In genomic region chr7:2512179-2512644, GRCh38 we compare ENCODE assay signal across 13 cellular contexts. TPM values are rescaled to one million over a fixed set of nuclear protein-coding genes. Genes with fewer than 3 reads are reported as not detected.
DNase-seq lines count a peak whose midpoint lies in the region; ATAC-seq, FAIRE-seq and TF ChIP-seq lines count a peak whose summit lies in the region.
"Had no signal": no experiment of that assay in that cellular context is flagged by ENCODE, and none has a peak within 500 bp of the region (broad histone marks: within the 10 kb centered on the region; RNA-seq: fewer than 3 reads in every experiment).

No MANE protein-coding gene starts in this region.

- peak; percentile 37 for FAIRE-seq in K562 (lab: Jason Lieb, UNC)
- FAIRE-seq: A204.1 had no signal

- TF ChIP-seq EP300 in K562 (IDR thresholded peaks at IDR 0.05; ENCODE audit: low read length) (no peak), esophagus muscularis mucosa (IDR thresholded peaks at IDR 0.05) (no peak)

- peak; percentile 71 for DNase-seq in DMS 273 (lab: John Stamatoyannopoulos, UW; ENCODE audit: unreplicated experiment)
- DNase-seq in DMS 273 treated with DMSO at 0.1 percent for 48 hours (lab: John Stamatoyannopoulos, UW): no peak
- no peak for DNase-seq in K562 (ENCODE audit: extremely low read depth in 1 of 4, low spot score in 3 of 4)
- no peak for DNase-seq in esophagus muscularis mucosa (ENCODE audit: extremely low spot score)
- DNase-seq in HPDE6-E6E7 (ENCODE audit: extremely low spot score): no peak
- DNase-seq in RKO (ENCODE audit: low spot score): no peak

- no peak for ATAC-seq in K562

- H3K27me3 ChIP-seq in K562 (ENCODE audit: control insufficient read depth in 2 of 2, insufficient read depth in 2 of 2, low read length in 2 of 2) (peaks cover 0 to 35% of the 10 kb centered on the region in 2 experiments; a peak in 2 of 5 replicates), esophagus muscularis mucosa (no peaks in the 10 kb centered on the region)
- H3K27me3 ChIP-seq: ascending aorta had no signal

- H3K4me2 ChIP-seq in K562 (ENCODE audit: insufficient read depth, low read length): no peak overlapping the region

- no peak overlapping the region for H3K4me3 ChIP-seq in K562
- no peak overlapping the region for H3K4me3 ChIP-seq in esophagus muscularis mucosa
- H3K4me3 ChIP-seq: ascending aorta had no signal

- H3K27ac Mint-ChIP-seq in IgD-negative memory B cell: peak overlapping the region; percentile 98 to 100 (median 98)
- H3K27ac Mint-ChIP-seq in nephron: peak overlapping the region; percentile 77 to 88 (median 83)

- POLR2A ChIA-PET in K562 (lab: Yijun Ruan, JAX): interaction anchor here (0.6 kb wide), 1 partner anchor 113 kb away, joined by 3 read pairs; no protein-coding TSS in a partner anchor

- H2AFZ ChIP-seq in K562 (ENCODE audit: low read depth, low read length): no peak overlapping the region

- WGBS in K562 (ENCODE audit: insufficient coverage, low coverage, missing lambda C conversion rate): 9% methylated on average over 7 of the region's 12 CpGs
- WGBS in esophagus muscularis mucosa: 63% methylated on average over 7 of the region's 12 CpGs

- peak overlapping the region; percentile 75 to 94 (median 88) for H3K4me3 Mint-ChIP-seq in IgD-negative memory B cell
- H3K4me3 Mint-ChIP-seq in nephron: no peak overlapping the region

- H3K36me3 ChIP-seq in K562 (ENCODE audit: control insufficient read depth, insufficient read depth, low read length): no peaks in the 10 kb centered on the region
- H3K36me3 ChIP-seq in esophagus muscularis mucosa: no peaks in the 10 kb centered on the region
- H3K36me3 ChIP-seq: ascending aorta had no signal

- TF ChIP-seq POLR2A in K562 (conservative IDR thresholded peaks at IDR 0.05): no peak
- no peak for TF ChIP-seq POLR2A in esophagus muscularis mucosa (IDR thresholded peaks at IDR 0.05; ENCODE audit: low read depth)

- no TSS peak for BruUV-seq in K562 (replicated peaks; lab: Mats Ljungman, UMichigan)

- in situ Hi-C loops in K562 (cut with MboI): no loop called here

- H3K9me3 ChIP-seq in K562 (replicated peaks; ENCODE audit: control insufficient read depth, insufficient read depth, low read depth, low read length): no peaks in the 10 kb centered on the region
- H3K9me3 ChIP-seq in esophagus muscularis mucosa: no peaks in the 10 kb centered on the region
- H3K9me3 ChIP-seq: ascending aorta had no signal

- TF ChIP-seq CTCF in K562 (IDR thresholded peaks at IDR 0.05 in 2 of 3, conservative IDR thresholded peaks at IDR 0.05 in 1 of 3; ENCODE audit: insufficient read depth in 2 of 3, low read depth in 1 of 3, low read length in 3 of 3): no peak
- no peak for TF ChIP-seq CTCF in nephron (IDR thresholded peaks at IDR 0.05; ENCODE audit: unreplicated experiment in 3 of 3)
- TF ChIP-seq CTCF in esophagus muscularis mucosa (IDR thresholded peaks at IDR 0.05): no peak

- no peaks in the 10 kb centered on the region for H3K79me2 ChIP-seq in K562 (ENCODE audit: control insufficient read depth, insufficient read depth, low read length)

- H3K4me1 Mint-ChIP-seq in IgD-negative memory B cell: peaks cover 4 to 34% (median 30%) of the 10 kb centered on the region in 3 donors
- peaks cover 38% of the 10 kb centered on the region for H3K4me1 Mint-ChIP-seq in nephron

- CTCF ChIA-PET in K562 (lab: Yijun Ruan, JAX; ENCODE audit: low intra/inter-chr PET ratio): no interaction called here

- H3K27ac ChIP-seq in K562 (ENCODE audit: extremely low read depth, low read depth, low read length) (no peak overlapping the region), esophagus muscularis mucosa (replicated peaks in 1 of 4) (peak overlapping the region in 2 of 4 donors; percentile 9 to 48)

- H3K4me1 ChIP-seq in K562 (replicated peaks in 1 of 2; ENCODE audit: control insufficient read depth in 2 of 2, insufficient read depth in 2 of 2, low read length in 2 of 2): peaks cover 4 to 69% of the 10 kb centered on the region in 2 experiments; a peak in 4 of 5 replicates
- H3K4me1 ChIP-seq in esophagus muscularis mucosa: peaks cover 45 to 56% (median 55%) of the 10 kb centered on the region in 4 donors

- H3K36me3 Mint-ChIP-seq in IgD-negative memory B cell: no peaks in the 10 kb centered on the region
- H3K36me3 Mint-ChIP-seq in nephron (ENCODE audit: low read depth): no peaks in the 10 kb centered on the region

- intact Hi-C loops in K562 (cut with micrococcal nuclease) (no loop called here), esophagus muscularis mucosa (cut with DNase I) (no loop called here)

- H3K9me3 Mint-ChIP-seq in IgD-negative memory B cell: no peaks in the 10 kb centered on the region
- H3K9me3 Mint-ChIP-seq in nephron: no peaks in the 10 kb centered on the region

- H3K9me1 ChIP-seq in K562 (ENCODE audit: control insufficient read depth, insufficient read depth, low read length): no peaks in the 10 kb centered on the region

- H4K20me1 ChIP-seq in K562 (replicated peaks; ENCODE audit: control insufficient read depth, insufficient read depth, low read length): no peaks in the 10 kb centered on the region; the same call in 1 of the 2 replicates

- no peak for TF ChIP-seq RAD21 in K562 (CRISPR knock-in tag; conservative IDR thresholded peaks at IDR 0.05 in 1 of 2, IDR thresholded peaks at IDR 0.05 in 1 of 2)

- H3K27me3 Mint-ChIP-seq in IgD-negative memory B cell: no peaks in the 10 kb centered on the region
- H3K27me3 Mint-ChIP-seq in nephron (ENCODE audit: low read depth): no peaks in the 10 kb centered on the region

- H3K9ac ChIP-seq in K562 (ENCODE audit: insufficient read depth in 1 of 2, low read depth in 2 of 2, low read length in 2 of 2): no peak overlapping the region; a peak in 1 of 4 replicates

RNA-seq across cellular contexts. Expression of gene LFNG, which starts 7.4 kb away (rescaled TPM):
- polyA plus RNA-seq in IgD-negative memory B cell: 1.7 TPM
- 0.76 and 4.3 TPM in 2 replicates for total RNA-seq in K562 (2011; cell fraction: chromatin; rRNA removed; ENCODE audit: low replicate concordance)
- total RNA-seq in K562 (2011; cell fraction: nucleolus; rRNA removed): 3.6 and 4.7 TPM in 2 replicates
- total RNA-seq in K562 (2011; cell fraction: nucleoplasm; rRNA removed): 2.0 and 2.1 TPM in 2 replicates
- total RNA-seq in K562 (2014; rRNA removed): 0.49 and 0.73 TPM in 2 replicates
- total RNA-seq in K562 (2014; rRNA removed; fragmentation: Illumina TruSeq; extraction: Trizol): 0.18 and 0.22 TPM in 2 replicates
- total RNA-seq in K562 (2015; rRNA removed; fragmentation: Illumina TruSeq; extraction: Trizol): 0.25 and 0.30 TPM in 2 replicates
- 0.81 and 0.89 TPM in 2 replicates for total RNA-seq in K562 (2021)
- polyA plus RNA-seq in K562 (2011; rRNA removed): 0.86 and 1.2 TPM in 2 replicates
- 1.4 and 2.5 TPM in 2 replicates for polyA plus RNA-seq in K562 (2011; cell fraction: cytosol; rRNA removed)
- 4.7 and 6.5 TPM in 2 replicates for polyA plus RNA-seq in K562 (2011; cell fraction: nucleus; rRNA removed)
- polyA plus RNA-seq in K562 (2012): 0.43 and 0.47 TPM in 2 replicates
- 0.24 and 0.39 TPM in 2 replicates for polyA plus RNA-seq in K562 (2014; fragmentation: Illumina TruSeq; extraction: Trizol)
- polyA plus RNA-seq in K562 (2014; fragmentation: Nextera tagmentation; extraction: Ambion mirVana): under 1 TPM in 1 of 2 experiments, not detected in 1; 0.03 TPM
- polyA plus RNA-seq in K562 (2014; rRNA removed): 0.25 and 0.28 TPM in 2 replicates
- polyA minus RNA-seq in K562 (2011; rRNA and poly(A)+ RNA removed): 0.45 and 0.49 TPM in 2 replicates
- polyA minus RNA-seq in K562 (2011; cell fraction: cytosol; rRNA and poly(A)+ RNA removed): 0.91 and 1.0 TPM in 2 replicates
- 3.6 and 3.8 TPM in 2 replicates for polyA minus RNA-seq in K562 (2011; cell fraction: nucleus; rRNA and poly(A)+ RNA removed)
- total RNA-seq in esophagus muscularis mucosa: 10 to 100 TPM in 1 of 4 donors, 1 to 10 TPM in 3; 6.1 to 10.7 (median 8.3) TPM

RNA-seq across cellular contexts. Expression of gene GRIFIN, which starts 36.0 kb away (rescaled TPM):
- polyA plus RNA-seq in IgD-negative memory B cell: not detected
- total RNA-seq in K562 (2011; cell fraction: chromatin; rRNA removed; ENCODE audit: low replicate concordance): not detected in 2 replicates
- total RNA-seq in K562 (2011; cell fraction: nucleolus; rRNA removed): not detected in 2 replicates
- total RNA-seq in K562 (2011; cell fraction: nucleoplasm; rRNA removed): not detected in 2 replicates
- total RNA-seq in K562 (2014; rRNA removed): not detected in 2 replicates
- not detected in 2 replicates for total RNA-seq in K562 (2014; rRNA removed; fragmentation: Illumina TruSeq; extraction: Trizol)
- not detected in 2 replicates for total RNA-seq in K562 (2015; rRNA removed; fragmentation: Illumina TruSeq; extraction: Trizol)
- total RNA-seq in K562 (2021): not detected in 2 replicates
- not detected in 2 replicates for polyA plus RNA-seq in K562 (2011; rRNA removed)
- polyA plus RNA-seq in K562 (2011; cell fraction: cytosol; rRNA removed): not detected in 2 replicates
- polyA plus RNA-seq in K562 (2011; cell fraction: nucleus; rRNA removed): not detected in 2 replicates
- polyA plus RNA-seq in K562 (2012): not detected in 2 replicates
- not detected in 2 replicates for polyA plus RNA-seq in K562 (2014; fragmentation: Illumina TruSeq; extraction: Trizol)
- not detected for polyA plus RNA-seq in K562 (2014; fragmentation: Nextera tagmentation; extraction: Ambion mirVana)
- not detected in 2 replicates for polyA plus RNA-seq in K562 (2014; rRNA removed)
- not detected in 2 replicates for polyA minus RNA-seq in K562 (2011; rRNA and poly(A)+ RNA removed)
- not detected in 2 replicates for polyA minus RNA-seq in K562 (2011; cell fraction: cytosol; rRNA and poly(A)+ RNA removed)
- not detected in 2 replicates for polyA minus RNA-seq in K562 (2011; cell fraction: nucleus; rRNA and poly(A)+ RNA removed)
- not detected for total RNA-seq in esophagus muscularis mucosa
- total RNA-seq: ascending aorta; glomerular endothelial cell; osteocyte; T-helper 2 cell treated with Interferon-gamma antibody and Interleukin-4, amounts not matched to agents 100 ng/mL and 5 ng/mL, for 36 hours had no signal

RNA-seq across cellular contexts. Expression of gene BRAT1, which starts 43.1 kb away (rescaled TPM):
- polyA plus RNA-seq in IgD-negative memory B cell (39.4 TPM), K562 (2011; rRNA removed) (10.5 and 23.7 TPM in 2 replicates), K562 (2014; fragmentation: Illumina TruSeq; extraction: Trizol) (5.8 and 20.3 TPM in 2 replicates), K562 (2014; fragmentation: Nextera tagmentation; extraction: Ambion mirVana) (under 1 TPM; 0.13 to 0.31 TPM), K562 (2014; rRNA removed) (35.3 and 39.1 TPM in 2 replicates)
- 18.7 and 76.7 TPM in 2 replicates for total RNA-seq in K562 (2011; cell fraction: chromatin; rRNA removed; ENCODE audit: low replicate concordance)
- total RNA-seq in K562 (2011; cell fraction: nucleolus; rRNA removed): 75.9 and 80.0 TPM in 2 replicates
- 35.8 and 37.1 TPM in 2 replicates for total RNA-seq in K562 (2011; cell fraction: nucleoplasm; rRNA removed)
- total RNA-seq in K562 (2014; rRNA removed) (48.2 and 53.8 TPM in 2 replicates), K562 (2014; rRNA removed; fragmentation: Illumina TruSeq; extraction: Trizol) (1.9 and 3.7 TPM in 2 replicates), K562 (2015; rRNA removed; fragmentation: Illumina TruSeq; extraction: Trizol) (14.6 and 17.4 TPM in 2 replicates), K562 (2021) (49.6 and 49.8 TPM in 2 replicates), esophagus muscularis mucosa (10 to 100 TPM; 22.0 to 43.8 (median 32.7) TPM)
- polyA plus RNA-seq in K562 (2011; cell fraction: cytosol; rRNA removed): 14.1 and 48.2 TPM in 2 replicates
- 84.7 and 142 TPM in 2 replicates for polyA plus RNA-seq in K562 (2011; cell fraction: nucleus; rRNA removed)
- polyA plus RNA-seq in K562 (2012): 37.7 and 38.8 TPM in 2 replicates
- 3.2 and 7.4 TPM in 2 replicates for polyA minus RNA-seq in K562 (2011; rRNA and poly(A)+ RNA removed)
- 27.3 and 27.9 TPM in 2 replicates for polyA minus RNA-seq in K562 (2011; cell fraction: cytosol; rRNA and poly(A)+ RNA removed)
- polyA minus RNA-seq in K562 (2011; cell fraction: nucleus; rRNA and poly(A)+ RNA removed): 22.2 and 25.0 TPM in 2 replicates

RNA-seq across cellular contexts. Expression of gene IQCE, which starts 46.6 kb away (rescaled TPM):
- polyA plus RNA-seq in IgD-negative memory B cell (2.3 TPM), K562 (2011; rRNA removed) (3.2 and 5.0 TPM in 2 replicates), K562 (2014; fragmentation: Illumina TruSeq; extraction: Trizol) (4.4 and 6.5 TPM in 2 replicates), K562 (2014; fragmentation: Nextera tagmentation; extraction: Ambion mirVana) (under 1 TPM; 0.18 to 0.28 TPM), K562 (2014; rRNA removed) (5.1 and 6.1 TPM in 2 replicates)
- 26.8 and 52.1 TPM in 2 replicates for total RNA-seq in K562 (2011; cell fraction: chromatin; rRNA removed; ENCODE audit: low replicate concordance)
- total RNA-seq in K562 (2011; cell fraction: nucleolus; rRNA removed): 20.3 and 21.5 TPM in 2 replicates
- total RNA-seq in K562 (2011; cell fraction: nucleoplasm; rRNA removed): 22.9 and 30.8 TPM in 2 replicates
- total RNA-seq in K562 (2014; rRNA removed) (7.2 and 8.5 TPM in 2 replicates), K562 (2014; rRNA removed; fragmentation: Illumina TruSeq; extraction: Trizol) (1.7 and 3.5 TPM in 2 replicates), K562 (2015; rRNA removed; fragmentation: Illumina TruSeq; extraction: Trizol) (3.7 and 4.2 TPM in 2 replicates), K562 (2021) (7.8 and 8.7 TPM in 2 replicates), esophagus muscularis mucosa (10 to 100 TPM; 13.0 to 22.4 (median 18.0) TPM)
- 2.3 and 3.0 TPM in 2 replicates for polyA plus RNA-seq in K562 (2011; cell fraction: cytosol; rRNA removed)
- 12.8 and 18.1 TPM in 2 replicates for polyA plus RNA-seq in K562 (2011; cell fraction: nucleus; rRNA removed)
- 5.3 and 7.0 TPM in 2 replicates for polyA plus RNA-seq in K562 (2012)
- polyA minus RNA-seq in K562 (2011; rRNA and poly(A)+ RNA removed): 3.7 and 4.7 TPM in 2 replicates
- polyA minus RNA-seq in K562 (2011; cell fraction: cytosol; rRNA and poly(A)+ RNA removed): 3.9 and 4.8 TPM in 2 replicates
- polyA minus RNA-seq in K562 (2011; cell fraction: nucleus; rRNA and poly(A)+ RNA removed): 5.5 and 5.9 TPM in 2 replicates

Comparison
In these comparisons a context has a peak if more than half of its experiments do, and no peak if none do; other contexts are left out.
1. H3K4me3 Mint-ChIP-seq: peak in IgD-negative memory B cell (4 of 4); none in nephron (0 of 3).